Comparison of ENCODE assay signal across 8 cellular contexts in genomic region chr10:132654708-132655661, GRCh38.
DNase-seq lines count a peak whose midpoint lies in the region; ATAC-seq, FAIRE-seq and TF ChIP-seq lines count a peak whose summit lies in the region.

No MANE protein-coding gene starts in this region.

- intact Hi-C loops in esophagus muscularis mucosa (cut with DNase I) = loop anchor here (5.0 to 10.0 kb wide), 2 partner anchors 67 to 130 kb away; partner anchors contain the start of gene NKX6-2

- peaks cover 6% of the 10 kb centered on the region; the same call in 1 of the 2 replicates for H3K9me3 ChIP-seq in AG04450 (ENCODE audit: control insufficient read depth, insufficient read depth, low read length)
- no peaks in the 10 kb centered on the region for H3K9me3 ChIP-seq in esophagus muscularis mucosa

- H3K27me3 ChIP-seq in AG04450 (ENCODE audit: control insufficient read depth, insufficient read depth, low read length) (no peaks in the 10 kb centered on the region), esophagus muscularis mucosa (no peaks in the 10 kb centered on the region)

- POLR2A ChIA-PET in AG04450 (lab: Yijun Ruan, JAX) = no interaction called here

- no peak overlapping the region for H3K4me3 Mint-ChIP-seq in natural killer cell treated with Interleukin-12 subunit alpha and Interleukin-12 subunit beta and Interleukin-15 and Interleukin-18, amount 100 ng/mL, for 72 hours

- H3K27ac Mint-ChIP-seq in natural killer cell treated with Interleukin-12 subunit alpha and Interleukin-12 subunit beta and Interleukin-15 and Interleukin-18, amount 100 ng/mL, for 72 hours = no peak overlapping the region

- peaks cover 0 to 51% (median 26%) of the 10 kb centered on the region in 4 donors for H3K4me1 ChIP-seq in esophagus muscularis mucosa

- no peaks in the 10 kb centered on the region for H3K27me3 Mint-ChIP-seq in natural killer cell treated with Interleukin-12 subunit alpha and Interleukin-12 subunit beta and Interleukin-15 and Interleukin-18, amount 100 ng/mL, for 72 hours

- H3K4me1 Mint-ChIP-seq in natural killer cell treated with Interleukin-12 subunit alpha and Interleukin-12 subunit beta and Interleukin-15 and Interleukin-18, amount 100 ng/mL, for 72 hours (ENCODE audit: low read depth in 2 of 2) = peaks cover 0 to 3% of the 10 kb centered on the region in 2 donors

- peaks cover 11 to 88% (median 64%) of the 10 kb centered on the region in 4 donors for H3K36me3 ChIP-seq in esophagus muscularis mucosa

- no peak for TF ChIP-seq POLR2A in esophagus muscularis mucosa (IDR thresholded peaks at IDR 0.05; ENCODE audit: low read depth)

- peak; percentile 31 for FAIRE-seq in GM18507 (lab: Jason Lieb, UNC)

- CTCF ChIA-PET in AG04450 (lab: Charles Lee) = interaction anchor here (0.6 to 2.4 kb wide), 19 partner anchors 12 to 675 kb away, joined by 3 to 20 read pairs (median 4); no protein-coding TSS in a partner anchor

- H3K27ac ChIP-seq in AG04450 (ENCODE audit: low read depth, low read length) (no peak overlapping the region), esophagus muscularis mucosa (replicated peaks in 1 of 4) (peak overlapping the region in 1 of 4 donors; percentile 22), temporal lobe (ENCODE audit: low read depth, low read length) (peak overlapping the region; percentile 23)

- H3K4me3 ChIP-seq in AG04450 (ENCODE audit: low read depth, low read length) (no peak overlapping the region), esophagus muscularis mucosa (no peak overlapping the region)

- DNase-seq in AG04450 (ENCODE audit: low read depth, low spot score) (peak; percentile 34), GM18507 (ENCODE audit: extremely low spot score, insufficient read length, low read depth) (peak; percentile 67), NCI-H774 (lab: John Stamatoyannopoulos, UW) (peak; percentile 3), esophagus muscularis mucosa (ENCODE audit: extremely low spot score) (no peak), NCI-H2029 treated with DMSO at 0.1 percent for 48 hours (lab: John Stamatoyannopoulos, UW) (no peak)
- DNase-seq in activated CD8-positive, alpha-beta memory T cell treated with anti-CD3 and anti-CD28 coated beads, Interleukin-2, amount 50 U/mL, for 48 hours = peak; percentile 86
- DNase-seq in natural killer cell treated with Interleukin-12 subunit alpha and Interleukin-12 subunit beta and Interleukin-15 and Interleukin-18, amount 100 ng/mL, for 72 hours (ENCODE audit: low spot score) = peak; percentile 65

- no peak for TF ChIP-seq EP300 in esophagus muscularis mucosa (IDR thresholded peaks at IDR 0.05)

- H3K36me3 Mint-ChIP-seq in natural killer cell treated with Interleukin-12 subunit alpha and Interleukin-12 subunit beta and Interleukin-15 and Interleukin-18, amount 100 ng/mL, for 72 hours = no peaks in the 10 kb centered on the region

- ATAC-seq in natural killer cell treated with Interleukin-12 subunit alpha and Interleukin-12 subunit beta and Interleukin-15 and Interleukin-18, amount 100 ng/mL, for 72 hours = peak in 1 of 2 donors; percentile 52

- H3K9me3 Mint-ChIP-seq in natural killer cell treated with Interleukin-12 subunit alpha and Interleukin-12 subunit beta and Interleukin-15 and Interleukin-18, amount 100 ng/mL, for 72 hours = no peaks in the 10 kb centered on the region

- 66% methylated on average over 46 of the region's 48 CpGs for WGBS in esophagus muscularis mucosa

- TF ChIP-seq CTCF in AG04450 (IDR thresholded peaks at IDR 0.05; ENCODE audit: low read depth, low read length) (peak; percentile 96), esophagus muscularis mucosa (IDR thresholded peaks at IDR 0.05) (peak; percentile 85 to 91 (median 87))

Comparison
In these comparisons a context has a peak if more than half of its experiments do, and no peak if none do; other contexts are left out.
1. DNase-seq: peak in AG04450 (single experiment), GM18507 (single experiment), NCI-H774 (single experiment), activated CD8-positive, alpha-beta memory T cell treated with anti-CD3 and anti-CD28 coated beads, Interleukin-2, amount 50 U/mL, for 48 hours (single experiment) and natural killer cell treated with Interleukin-12 subunit alpha and Interleukin-12 subunit beta and Interleukin-15 and Interleukin-18, amount 100 ng/mL, for 72 hours (single experiment); none in esophagus muscularis mucosa (single experiment) and NCI-H2029 treated with DMSO at 0.1 percent for 48 hours (single experiment).